In genomic region chr2:101004671-101005325, GRCh38 we compare ENCODE assay signal across 1 cellular context.
TF ChIP-seq lines count a peak whose summit lies in the region.

No MANE protein-coding gene starts in this region.

TF ChIP-seq in WTC11, 78 proteins besides CTCF, POLR2A, EP300 and RAD21 (continued from another document):
- TF ChIP-seq ZBTB43 (CRISPR knock-in tag; IDR thresholded peaks at IDR 0.05) (no peak), PRRX2 (CRISPR knock-in tag; IDR thresholded peaks at IDR 0.05) (no peak), FOXK1 (CRISPR knock-in tag; IDR thresholded peaks at IDR 0.05) (no peak), FOXP1 (CRISPR knock-in tag; IDR thresholded peaks at IDR 0.05; ENCODE audit: borderline replicate concordance) (no peak), GABPB1 (CRISPR knock-in tag; IDR thresholded peaks at IDR 0.05) (no peak), MAX (CRISPR knock-in tag; IDR thresholded peaks at IDR 0.05) (no peak), NFATC4 (CRISPR knock-in tag; IDR thresholded peaks at IDR 0.05) (peak; percentile 53; the same call in 1 of the 2 replicates), ZNF232 (CRISPR knock-in tag; IDR thresholded peaks at IDR 0.05) (no peak), ZNF532 (CRISPR knock-in tag; IDR thresholded peaks at IDR 0.05; ENCODE audit: borderline replicate concordance) (no peak), NR3C1 (CRISPR knock-in tag; conservative IDR thresholded peaks at IDR 0.05; ENCODE audit: low read depth) (no peak), ZNF263 (CRISPR knock-in tag; IDR thresholded peaks at IDR 0.05; ENCODE audit: low read depth) (no peak), ZBTB21 (CRISPR knock-in tag; IDR thresholded peaks at IDR 0.05; ENCODE audit: borderline replicate concordance) (no peak), MYBL2 (CRISPR knock-in tag; IDR thresholded peaks at IDR 0.05) (no peak), MLX (CRISPR knock-in tag; IDR thresholded peaks at IDR 0.05) (no peak), ZNF281 (CRISPR knock-in tag; IDR thresholded peaks at IDR 0.05) (no peak), AR (CRISPR knock-in tag; IDR thresholded peaks at IDR 0.05) (no peak), E2F4 (CRISPR knock-in tag; IDR thresholded peaks at IDR 0.05; ENCODE audit: borderline replicate concordance, low read depth) (no peak), HMGA2 (CRISPR knock-in tag; IDR thresholded peaks at IDR 0.05) (no peak)
TF ChIP-seq in WTC11: peak in this region for 3.
